23 cellular contexts compared by ENCODE assay signal in the genomic region with DNA sequence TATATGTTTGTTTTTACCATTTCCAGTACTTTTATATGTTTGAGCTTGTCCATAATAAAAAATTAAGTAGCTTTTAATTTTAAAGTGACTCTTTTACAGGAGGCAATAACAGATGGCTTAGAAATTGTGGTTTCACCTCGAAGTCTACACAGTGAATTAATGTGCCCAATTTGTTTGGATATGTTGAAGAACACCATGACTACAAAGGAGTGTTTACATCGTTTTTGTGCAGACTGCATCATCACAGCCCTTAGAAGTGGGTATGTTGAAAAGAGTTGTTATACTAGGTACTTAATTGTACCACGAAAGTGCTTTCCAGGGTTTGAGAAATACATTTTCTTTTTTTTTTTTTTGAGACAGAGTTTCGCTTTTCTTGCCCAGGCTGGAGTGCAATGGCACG.
"Had no signal": no experiment of that assay in that cellular context is flagged by ENCODE, and none has a peak within 500 bp of the region (broad histone marks: within the 10 kb centered on the region; RNA-seq: fewer than 3 reads in every experiment).

No MANE protein-coding gene starts in this region.

- H3K27ac ChIP-seq: epithelial cell of prostate, psoas muscle, right lobe of liver, suprapubic skin, upper lobe of left lung had no signal

- FAIRE-seq: colon, small intestine had no signal

- ATAC-seq: activated CD8-positive, alpha-beta memory T cell treated with anti-CD3 and anti-CD28 coated beads, Interleukin-2, amount 10 ng/mL, durations not matched to agents 7 days and 5 days; left cardiac atrium; naive thymus-derived CD8-positive, alpha-beta T cell; psoas muscle; right lobe of liver; stimulated activated naive CD8-positive, alpha-beta T cell treated with anti-CD3 and anti-CD28 coated beads, Interleukin-15, amount 100 ng/mL, for 72 hours had no signal

- DNase-seq: activated B cell treated with CpG ODN at 0.5 μM for 24 hours; activated CD4-positive, alpha-beta memory T cell treated with anti-CD3 and anti-CD28 coated beads, Interleukin-2, amount 10 ng/mL, durations not matched to agents 7 days and 5 days; activated CD4-positive, alpha-beta T cell treated with anti-CD3 and anti-CD28 coated beads for 48 hours; activated CD8-positive, alpha-beta memory T cell treated with anti-CD3 and anti-CD28 coated beads, Interleukin-2, amount 10 ng/mL, durations not matched to agents 7 days and 5 days; activated naive CD8-positive, alpha-beta T cell treated with anti-CD3 and anti-CD28 coated beads for 36 hours; amniotic stem cell; caudate nucleus; endodermal cell; foreskin fibroblast; left cardiac atrium; mesendoderm; psoas muscle; right lobe of liver; small intestine; stimulated activated CD4-positive, alpha-beta T cell treated with anti-CD3 and anti-CD28 coated beads, Interleukin-15, amount 100 ng/mL, for 24 hours; stimulated activated CD4-positive, alpha-beta T cell treated with anti-CD3 and anti-CD28 coated beads, Interleukin-4, amount 100 ng/mL, for 1 hour; stimulated activated naive CD8-positive, alpha-beta T cell treated with anti-CD3 and anti-CD28 coated beads, Interleukin-15, amount 100 ng/mL, for 72 hours; T-helper 9 cell; upper lobe of left lung had no signal

- H3K9me3 ChIP-seq: psoas muscle, right lobe of liver, suprapubic skin, upper lobe of left lung had no signal

- H3K27me3 ChIP-seq: right lobe of liver, suprapubic skin, upper lobe of left lung had no signal

- H3K36me3 ChIP-seq: right lobe of liver had no signal

- H3K4me3 ChIP-seq: psoas muscle, right lobe of liver, suprapubic skin, upper lobe of left lung had no signal

- H3K4me1 ChIP-seq: psoas muscle, right lobe of liver, suprapubic skin, upper lobe of left lung had no signal
